8 cellular contexts compared by ENCODE assay signal in genomic region chr22:20957118-20957690, GRCh38. TPM values are rescaled to one million over a fixed set of nuclear protein-coding genes. Genes with fewer than 3 reads are reported as not detected.
DNase-seq lines count a peak whose midpoint lies in the region; ATAC-seq and TF ChIP-seq lines count a peak whose summit lies in the region.

No MANE protein-coding gene starts in this region.

- peaks cover 20% of the 10 kb centered on the region for H3K27me3 Mint-ChIP-seq in endodermal cell (ENCODE audit: insufficient read depth)
- H3K27me3 Mint-ChIP-seq in natural killer cell (ENCODE audit: low read depth in 2 of 2): no peaks in the 10 kb centered on the region

- peaks cover 7% of the 10 kb centered on the region for H3K4me1 Mint-ChIP-seq in endodermal cell
- peaks cover 8 to 21% of the 10 kb centered on the region in 2 donors for H3K4me1 Mint-ChIP-seq in natural killer cell

- peak overlapping the region; percentile 74 for H3K4me3 ChIP-seq in endodermal cell (ENCODE audit: low read length)

- H3K27ac ChIP-seq in endodermal cell (ENCODE audit: low read depth, low read length): no peak overlapping the region

- TF ChIP-seq CTCF in endodermal cell (conservative IDR thresholded peaks at IDR 0.05) (no peak), natural killer cell (IDR thresholded peaks at IDR 0.05) (no peak)

- ATAC-seq in natural killer cell (peak in 2 of 3 donors; percentile 35 to 37), HG03378 (IDR thresholded peaks at IDR 0.05; ENCODE audit: unreplicated experiment) (no peak), HG02678 (IDR thresholded peaks at IDR 0.05; ENCODE audit: unreplicated experiment) (no peak), HG02763 (IDR thresholded peaks at IDR 0.05; ENCODE audit: unreplicated experiment) (no peak)

- H3K36me3 Mint-ChIP-seq in endodermal cell (ENCODE audit: low read depth) (peaks cover 17% of the 10 kb centered on the region), natural killer cell (no peaks in the 10 kb centered on the region)

- H3K4me3 Mint-ChIP-seq in endodermal cell (peak overlapping the region; percentile 66), natural killer cell (peak overlapping the region; percentile 89)

- H3K4me1 ChIP-seq in endodermal cell (ENCODE audit: control insufficient read depth, insufficient read depth, low read length): no peaks in the 10 kb centered on the region

- H3K27ac Mint-ChIP-seq in endodermal cell: no peak overlapping the region
- H3K27ac Mint-ChIP-seq in natural killer cell: peak overlapping the region in 1 of 2 donors; percentile 82

- no peaks in the 10 kb centered on the region for H3K27me3 ChIP-seq in endodermal cell (ENCODE audit: control insufficient read depth, insufficient read depth, low read length, poor library complexity, severe bottlenecking)

- intact Hi-C loops in natural killer cell (cut with micrococcal nuclease): no loop called here

- DNase-seq in AG20443 (ENCODE audit: low spot score) (peak; percentile 59), HuH-7 (ENCODE audit: low spot score) (peak; percentile 17), endodermal cell (peak; percentile 85), natural killer cell (no peak), DMS153 treated with DMSO at 0.1 percent for 48 hours (lab: John Stamatoyannopoulos, UW; ENCODE audit: unreplicated experiment) (no peak)

- peak overlapping the region; percentile 38 for H3K9ac ChIP-seq in endodermal cell (ENCODE audit: extremely low read depth, low read length, poor library complexity, severe bottlenecking)

- no peaks in the 10 kb centered on the region for H3K9me3 ChIP-seq in endodermal cell (ENCODE audit: control insufficient read depth, low read length)

- H3K9me3 Mint-ChIP-seq in endodermal cell: no peaks in the 10 kb centered on the region
- no peaks in the 10 kb centered on the region for H3K9me3 Mint-ChIP-seq in natural killer cell

- WGBS in endodermal cell (ENCODE audit: insufficient coverage in 1 of 2, insufficient read length in 1 of 2), 2 experiments: 3 to 5% methylated on average over 10 to 57 of the region's 57 CpGs

- H3K36me3 ChIP-seq in endodermal cell (ENCODE audit: control insufficient read depth, insufficient read depth, low read length): peaks cover 15% of the 10 kb centered on the region

RNA-seq across cellular contexts. Expression of gene AIFM3, which starts 9.9 kb away (rescaled TPM):
- total RNA-seq in endodermal cell (1 to 10 TPM; 1.8 to 2.7 TPM), natural killer cell (1 to 10 TPM; 1.5 to 2.3 (median 2.2) TPM)
- polyA plus RNA-seq in endodermal cell (2013, experiment 1 of 2): 0.43 TPM
- polyA plus RNA-seq in endodermal cell (2013, experiment 2 of 2): 0.70 TPM

RNA-seq across cellular contexts. Expression of gene LZTR1, which starts 24.9 kb away (rescaled TPM):
- total RNA-seq in endodermal cell (10 to 100 TPM; 56.5 to 73.2 TPM), natural killer cell (10 to 100 TPM; 71.9 to 85.0 (median 82.0) TPM)
- polyA plus RNA-seq in endodermal cell (2013, experiment 1 of 2): 38.3 TPM
- 33.0 TPM for polyA plus RNA-seq in endodermal cell (2013, experiment 2 of 2)

RNA-seq across cellular contexts. Expression of gene CRKL, which starts 40.0 kb away (rescaled TPM):
- 100 to 1,000 TPM in 1 of 2 donors, 10 to 100 TPM in 1; 89.5 to 104 TPM for total RNA-seq in endodermal cell
- polyA plus RNA-seq in endodermal cell (2013, experiment 1 of 2): 50.0 TPM
- polyA plus RNA-seq in endodermal cell (2013, experiment 2 of 2): 52.3 TPM
- total RNA-seq in natural killer cell: 10 to 100 TPM; 50.7 to 71.2 (median 67.4) TPM

RNA-seq across cellular contexts. Expression of gene THAP7, which starts 44.7 kb away (rescaled TPM):
- total RNA-seq in endodermal cell (10 to 100 TPM; 16.6 to 19.6 TPM), natural killer cell (10 to 100 TPM; 24.1 to 40.0 (median 26.8) TPM)
- polyA plus RNA-seq in endodermal cell (2013, experiment 1 of 2): 21.8 TPM
- 21.4 TPM for polyA plus RNA-seq in endodermal cell (2013, experiment 2 of 2)

RNA-seq across cellular contexts. Expression of gene P2RX6, which starts 57.8 kb away (rescaled TPM):
- 1 to 10 TPM in 1 of 2 donors, under 1 TPM in 1; 0.73 to 1.9 TPM for total RNA-seq in endodermal cell
- 1.4 TPM for polyA plus RNA-seq in endodermal cell (2013, experiment 1 of 2)
- polyA plus RNA-seq in endodermal cell (2013, experiment 2 of 2): 1.3 TPM
- total RNA-seq in natural killer cell: under 1 TPM; 0.14 to 0.93 (median 0.18) TPM

Comparison
In these comparisons a context has a peak if more than half of its experiments do, and no peak if none do; other contexts are left out.
1. DNase-seq: peak in AG20443 (single experiment), HuH-7 (single experiment) and endodermal cell (single experiment); none in natural killer cell (single experiment) and DMS153 treated with DMSO at 0.1 percent for 48 hours (single experiment).
2. ATAC-seq: peak in natural killer cell (2 of 3); none in HG03378 (single experiment), HG02678 (single experiment) and HG02763 (single experiment).